8 cellular contexts compared by ENCODE assay signal in genomic region chr16:527015-527903, GRCh38. TPM values are rescaled to one million over a fixed set of nuclear protein-coding genes. Genes with fewer than 3 reads are reported as not detected.
A peak's percentile ranks its signal among the peaks of the same experiment; 100 is the strongest.
DNase-seq lines count a peak whose midpoint lies in the region; ATAC-seq and TF ChIP-seq lines count a peak whose summit lies in the region.

Gene CAPN15, plus strand, starts transcription at chr16:527712. Its CDS starts 19,127 bp downstream, at chr16:546839.

- peaks cover 58% of the 10 kb centered on the region for H3K79me2 ChIP-seq in KMS-11 (ENCODE audit: insufficient read depth, low read depth)

- no peak within 1 kb of the TSS for H3K4me3 ChIP-seq in KMS-11 (IDR thresholded peaks at IDR 0.05; ENCODE audit: insufficient read depth, low read depth, low read length)

- H3K36me3 Mint-ChIP-seq in activated T-helper 1 cell treated with anti-CD3 and anti-CD28 coated beads, Interleukin-12 subunit alpha, Interleukin-12 subunit beta, Interleukin-2, Interleukin-4 antibody, amounts not matched to agents 30 ng/mL and 10 ng/mL and 1 ng/mL, durations not matched to agents 14 hours and 24 hours and 36 hours (ENCODE audit: low read depth) = peaks cover 10% of the 10 kb centered on the region
- no peaks in the 10 kb centered on the region for H3K36me3 Mint-ChIP-seq in naive thymus-derived CD8-positive, alpha-beta T cell

- H3K4me3 Mint-ChIP-seq in activated T-helper 1 cell treated with anti-CD3 and anti-CD28 coated beads, Interleukin-12 subunit alpha, Interleukin-12 subunit beta, Interleukin-2, Interleukin-4 antibody, amounts not matched to agents 30 ng/mL and 10 ng/mL and 1 ng/mL, durations not matched to agents 14 hours and 24 hours and 36 hours = peak within 1 kb of the TSS; percentile 95
- H3K4me3 Mint-ChIP-seq in naive thymus-derived CD8-positive, alpha-beta T cell = peak within 1 kb of the TSS; percentile 81 to 93 (median 88)

- H4K20me1 ChIP-seq in KMS-11 (ENCODE audit: insufficient read depth) = peaks cover 11% of the 10 kb centered on the region

- H3K27ac ChIP-seq in KMS-11 = peak within 1 kb of the TSS; percentile 88

- intact Hi-C loops in activated T-helper 1 cell treated with anti-CD3 and anti-CD28 coated beads, Interleukin-12 subunit alpha, Interleukin-12 subunit beta, Interleukin-2, Interleukin-4 antibody, amounts not matched to agents 30 ng/mL and 10 ng/mL and 1 ng/mL, durations not matched to agents 14 hours and 24 hours and 36 hours (cut with micrococcal nuclease) = loop anchor here (1.0 to 5.0 kb wide), 9 partner anchors 43 to 782 kb away; partner anchors contain the start of genes DECR2, FAM234A, METTL26 and PGAP6

- POLR2A ChIA-PET in naive thymus-derived CD8-positive, alpha-beta T cell (lab: Charles Lee) = interaction anchor here (0.5 to 1.7 kb wide), 7 partner anchors 40 to 894 kb away, joined by 3 to 8 read pairs (median 4); partner anchors contain the start of genes DECR2, METTL26, NHLRC4 and PGAP6

- H3K4me2 ChIP-seq in KMS-11 = peak within 1 kb of the TSS; percentile 100

- no peak for TF ChIP-seq CTCF in KMS-11 (conservative IDR thresholded peaks at IDR 0.05; ENCODE audit: low read depth, low read length)

- ATAC-seq in GM21737 (IDR thresholded peaks at IDR 0.05; ENCODE audit: unreplicated experiment) = peak; percentile 61
- ATAC-seq in naive thymus-derived CD8-positive, alpha-beta T cell = peak; percentile 82 to 88

- peaks cover 40% of the 10 kb centered on the region for H3K4me1 ChIP-seq in KMS-11 (ENCODE audit: low read depth, poor library complexity, severe bottlenecking)

- H3K9ac ChIP-seq in KMS-11 = peak within 1 kb of the TSS; percentile 90

- peaks cover 9% of the 10 kb centered on the region for H3K4me1 Mint-ChIP-seq in activated T-helper 1 cell treated with anti-CD3 and anti-CD28 coated beads, Interleukin-12 subunit alpha, Interleukin-12 subunit beta, Interleukin-2, Interleukin-4 antibody, amounts not matched to agents 30 ng/mL and 10 ng/mL and 1 ng/mL, durations not matched to agents 14 hours and 24 hours and 36 hours (ENCODE audit: low read depth)
- H3K4me1 Mint-ChIP-seq in naive thymus-derived CD8-positive, alpha-beta T cell = peaks cover 12 to 39% (median 32%) of the 10 kb centered on the region in 4 donors

- no peaks in the 10 kb centered on the region for H3K9me3 Mint-ChIP-seq in activated T-helper 1 cell treated with anti-CD3 and anti-CD28 coated beads, Interleukin-12 subunit alpha, Interleukin-12 subunit beta, Interleukin-2, Interleukin-4 antibody, amounts not matched to agents 30 ng/mL and 10 ng/mL and 1 ng/mL, durations not matched to agents 14 hours and 24 hours and 36 hours
- no peaks in the 10 kb centered on the region for H3K9me3 Mint-ChIP-seq in naive thymus-derived CD8-positive, alpha-beta T cell

- H2AFZ ChIP-seq in KMS-11 (ENCODE audit: low read depth) = peak within 1 kb of the TSS; percentile 71

- peak; percentile 66 for DNase-seq in DMS53 treated with DMSO at 0.1 percent for 48 hours (lab: John Stamatoyannopoulos, UW; ENCODE audit: unreplicated experiment)
- DNase-seq in RPMI7951 (ENCODE audit: low read depth) = peak; percentile 81
- DNase-seq in activated T-helper 1 cell treated with anti-CD3 and anti-CD28 coated beads, Interleukin-12 subunit alpha, Interleukin-12 subunit beta, Interleukin-2, Interleukin-4 antibody, amounts not matched to agents 30 ng/mL and 10 ng/mL and 1 ng/mL, durations not matched to agents 14 hours and 24 hours and 36 hours (ENCODE audit: low spot score) = peak; percentile 84
- peak; percentile 90 for DNase-seq in fibroblast of gingiva (ENCODE audit: low read depth)
- DNase-seq in naive thymus-derived CD8-positive, alpha-beta T cell = peak; percentile 74 to 97 (median 86)
- DNase-seq in stimulated activated naive CD4-positive, alpha-beta T cell (lab: John Stamatoyannopoulos, UW) = peak; percentile 81 to 97 (median 83)

- no peaks in the 10 kb centered on the region for H3K27me3 Mint-ChIP-seq in activated T-helper 1 cell treated with anti-CD3 and anti-CD28 coated beads, Interleukin-12 subunit alpha, Interleukin-12 subunit beta, Interleukin-2, Interleukin-4 antibody, amounts not matched to agents 30 ng/mL and 10 ng/mL and 1 ng/mL, durations not matched to agents 14 hours and 24 hours and 36 hours (ENCODE audit: insufficient read depth)
- H3K27me3 Mint-ChIP-seq in naive thymus-derived CD8-positive, alpha-beta T cell = no peaks in the 10 kb centered on the region

- H3K27ac Mint-ChIP-seq in activated T-helper 1 cell treated with anti-CD3 and anti-CD28 coated beads, Interleukin-12 subunit alpha, Interleukin-12 subunit beta, Interleukin-2, Interleukin-4 antibody, amounts not matched to agents 30 ng/mL and 10 ng/mL and 1 ng/mL, durations not matched to agents 14 hours and 24 hours and 36 hours = peak within 1 kb of the TSS; percentile 94
- H3K27ac Mint-ChIP-seq in naive thymus-derived CD8-positive, alpha-beta T cell = peak within 1 kb of the TSS; percentile 78 to 94 (median 90)

- H3K27me3 ChIP-seq in KMS-11 (ENCODE audit: insufficient read depth, low read depth) = no peaks in the 10 kb centered on the region

- H3K36me3 ChIP-seq in KMS-11 (ENCODE audit: insufficient read depth) = no peaks in the 10 kb centered on the region

RNA-seq across cellular contexts. Expression of gene CAPN15, which starts in this region (rescaled TPM):
- total RNA-seq in RPMI7951 (2014; rRNA removed; shearing (Covaris generic)) = 7.1 and 14.9 TPM in 2 replicates
- total RNA-seq in activated T-helper 1 cell treated with anti-CD3 and anti-CD28 coated beads, Interleukin-12 subunit alpha, Interleukin-12 subunit beta, Interleukin-2, Interleukin-4 antibody, amounts not matched to agents 30 ng/mL and 10 ng/mL and 1 ng/mL, durations not matched to agents 14 hours and 24 hours and 36 hours = 122 and 124 TPM in 2 replicates
- total RNA-seq in naive thymus-derived CD8-positive, alpha-beta T cell = 10 to 100 TPM; 63.1 to 63.2 TPM
- polyA plus RNA-seq in naive thymus-derived CD8-positive, alpha-beta T cell = 1 to 10 TPM; 5.5 to 7.9 (median 6.0) TPM
